Comparison of ENCODE assay signal across 23 cellular contexts in genomic region chr12:113373966-113374365, GRCh38. TPM values are rescaled to one million over a fixed set of nuclear protein-coding genes. Genes with fewer than 3 reads are reported as not detected.
A peak's percentile ranks its signal among the peaks of the same experiment; 100 is the strongest.
DNase-seq lines count a peak whose midpoint lies in the region; ATAC-seq and TF ChIP-seq lines count a peak whose summit lies in the region.
"Had no signal": no experiment of that assay in that cellular context is flagged by ENCODE, and none has a peak within 500 bp of the region (broad histone marks: within the 10 kb centered on the region; RNA-seq: fewer than 3 reads in every experiment).

No MANE protein-coding gene starts in this region.

- peaks cover 28% of the 10 kb centered on the region for H3K36me3 Mint-ChIP-seq in activated CD4-positive, alpha-beta T cell treated with anti-CD3 and anti-CD28 coated beads for 36 hours (ENCODE audit: low read depth)

- H3K4me1 Mint-ChIP-seq in activated CD4-positive, alpha-beta T cell treated with anti-CD3 and anti-CD28 coated beads for 36 hours: no peaks in the 10 kb centered on the region

- no peak for ATAC-seq in activated CD4-positive, alpha-beta T cell treated with anti-CD3 and anti-CD28 coated beads for 36 hours
- no peak for ATAC-seq in GM21786 (IDR thresholded peaks at IDR 0.05; ENCODE audit: unreplicated experiment)
- ATAC-seq in GM18520 (IDR thresholded peaks at IDR 0.05; ENCODE audit: unreplicated experiment): no peak
- ATAC-seq: Right ventricle myocardium inferior, T-cell had no signal

- H3K4me1 ChIP-seq in testis: peaks cover 4% of the 10 kb centered on the region
- H3K4me1 ChIP-seq: Peyer's patch had no signal

- intact Hi-C loops in activated CD4-positive, alpha-beta T cell treated with anti-CD3 and anti-CD28 coated beads for 36 hours (cut with DNase I, micrococcal nuclease): no loop called here
- intact Hi-C loops in testis (cut with DNase I; ENCODE audit: low total_unique reads): no loop called here

- TF ChIP-seq CTCF in testis (IDR thresholded peaks at IDR 0.05): no peak

- H3K9me3 ChIP-seq in testis: no peaks in the 10 kb centered on the region
- H3K9me3 ChIP-seq: BLaER1, MG63, Peyer's patch, SK-N-SH had no signal

- DNase-seq in activated CD4-positive, alpha-beta T cell treated with anti-CD3 and anti-CD28 coated beads for 36 hours: peak; percentile 16
- DNase-seq in activated CD4-positive, alpha-beta T cell treated with anti-CD3 and anti-CD28 coated beads, Interleukin-2, amount 50 U/mL, for 4 hours: no peak
- peak in 47 of 76 experiments; percentile 4 to 50 (median 22) for DNase-seq in HUDEP-2 (lab: John Stamatoyannopoulos, UW; ENCODE audit: unreplicated experiment in 76 of 76)
- peak; percentile 37 for DNase-seq in NCI-H345 treated with DMSO at 0.1 percent for 48 hours (lab: John Stamatoyannopoulos, UW; ENCODE audit: unreplicated experiment)
- peak; percentile 25 for DNase-seq in testis
- no peak for DNase-seq in NCI-H2171 (lab: John Stamatoyannopoulos, UW)
- DNase-seq: CD4-positive, alpha-beta memory T cell; DMS79; HFFc6; IMR-90; Kasumi-1; MG63; NCI-H1092; NCI-H1694 treated with DMSO at 0.1 percent for 48 hours; NCI-H2171 treated with DMSO at 0.1 percent for 48 hours; Peyer's patch; SK-N-SH; T-cell had no signal

- no peak overlapping the region for H3K27ac ChIP-seq in testis
- H3K27ac ChIP-seq: BLaER1, Peyer's patch had no signal

- TF ChIP-seq POLR2A in testis (IDR thresholded peaks at IDR 0.05): no peak

- 63 to 79% methylated on average over 3 of the region's 3 CpGs for WGBS in testis, 2 donors

- H3K4me3 ChIP-seq in testis: no peak overlapping the region
- H3K4me3 ChIP-seq: BLaER1, MG63, Peyer's patch had no signal

- no peaks in the 10 kb centered on the region for H3K27me3 Mint-ChIP-seq in activated CD4-positive, alpha-beta T cell treated with anti-CD3 and anti-CD28 coated beads for 36 hours
- H3K27me3 Mint-ChIP-seq: CD4-positive, alpha-beta memory T cell; T-cell had no signal

- H3K4me3 Mint-ChIP-seq in activated CD4-positive, alpha-beta T cell treated with anti-CD3 and anti-CD28 coated beads for 36 hours: no peak overlapping the region
- H3K4me3 Mint-ChIP-seq: CD4-positive, alpha-beta memory T cell; HFFc6; T-cell had no signal

- no peaks in the 10 kb centered on the region for H3K27me3 ChIP-seq in testis
- H3K27me3 ChIP-seq: BLaER1, MG63, Peyer's patch had no signal

- H3K36me3 ChIP-seq in testis (ENCODE audit: low read depth, missing control alignments): no peaks in the 10 kb centered on the region

- CTCF ChIA-PET in activated CD4-positive, alpha-beta T cell treated with anti-CD3 and anti-CD28 coated beads for 36 hours (lab: Charles Lee): no interaction called here

- H3K9me3 Mint-ChIP-seq in activated CD4-positive, alpha-beta T cell treated with anti-CD3 and anti-CD28 coated beads for 36 hours (ENCODE audit: low read depth): no peaks in the 10 kb centered on the region
- H3K9me3 Mint-ChIP-seq: CD4-positive, alpha-beta memory T cell; HFFc6; T-cell had no signal

- POLR2A ChIA-PET in activated CD4-positive, alpha-beta T cell treated with anti-CD3 and anti-CD28 coated beads for 36 hours (lab: Charles Lee): no interaction called here

- no peak overlapping the region for H3K27ac Mint-ChIP-seq in activated CD4-positive, alpha-beta T cell treated with anti-CD3 and anti-CD28 coated beads for 36 hours
- H3K27ac Mint-ChIP-seq: CD4-positive, alpha-beta memory T cell; HFFc6; T-cell had no signal

RNA-seq across cellular contexts. Expression of gene PLBD2, which starts 15.6 kb away (rescaled TPM):
- total RNA-seq in activated CD4-positive, alpha-beta T cell treated with anti-CD3 and anti-CD28 coated beads for 36 hours: 10 to 100 TPM; 13.7 to 17.3 TPM
- total RNA-seq in testis: 100 to 1,000 TPM; 120 to 126 TPM
- polyA plus RNA-seq in testis (ENCODE audit: insufficient read depth, low read depth, low replicate concordance): 110 TPM

RNA-seq across cellular contexts. Expression of gene SDS, which starts 29.7 kb away (rescaled TPM):
- total RNA-seq in activated CD4-positive, alpha-beta T cell treated with anti-CD3 and anti-CD28 coated beads for 36 hours: not detected
- total RNA-seq in testis: under 1 TPM in 1 of 2 donors, not detected in 1; 0.93 TPM
- 0.34 TPM for polyA plus RNA-seq in testis (ENCODE audit: insufficient read depth, low read depth, low replicate concordance)
- total RNA-seq: HFFc6, HT-29, IMR-90, Peyer's patch, Right ventricle myocardium inferior had no signal
- polyA plus RNA-seq: CD4-positive, alpha-beta memory T cell; IMR-90 had no signal

RNA-seq across cellular contexts. Expression of gene SLC8B1, which starts 39.1 kb away (rescaled TPM):
- total RNA-seq in activated CD4-positive, alpha-beta T cell treated with anti-CD3 and anti-CD28 coated beads for 36 hours: 10 to 100 TPM; 17.9 to 19.4 TPM
- 10 to 100 TPM; 78.0 to 88.3 TPM for total RNA-seq in testis
- polyA plus RNA-seq in testis (ENCODE audit: insufficient read depth, low read depth, low replicate concordance): 41.2 TPM

RNA-seq across cellular contexts. Expression of gene SDSL, which starts 48.2 kb away (rescaled TPM):
- 1 to 10 TPM; 1.5 to 3.9 TPM for total RNA-seq in activated CD4-positive, alpha-beta T cell treated with anti-CD3 and anti-CD28 coated beads for 36 hours
- 10 to 100 TPM; 15.9 to 25.2 TPM for total RNA-seq in testis
- polyA plus RNA-seq in testis (ENCODE audit: insufficient read depth, low read depth, low replicate concordance): 16.3 TPM
- polyA plus RNA-seq: CD4-positive, alpha-beta memory T cell had no signal

Comparison
In these comparisons a context has a peak if more than half of its experiments do, and no peak if none do; other contexts are left out.
1. DNase-seq: peak in activated CD4-positive, alpha-beta T cell treated with anti-CD3 and anti-CD28 coated beads for 36 hours (single experiment), HUDEP-2 (47 of 76), NCI-H345 treated with DMSO at 0.1 percent for 48 hours (single experiment) and testis (single experiment); none in activated CD4-positive, alpha-beta T cell treated with anti-CD3 and anti-CD28 coated beads, Interleukin-2, amount 50 U/mL, for 4 hours (0 of 2) and NCI-H2171 (single experiment).
2. RNA of gene PLBD2, which starts 15.6 kb away (total RNA-seq): 120 to 126 TPM in testis; 13.7 to 17.3 TPM in activated CD4-positive, alpha-beta T cell treated with anti-CD3 and anti-CD28 coated beads for 36 hours; every median in the first group is over 4 times any median in the second.